Comparison of ENCODE assay signal across 14 cellular contexts in the genomic region with DNA sequence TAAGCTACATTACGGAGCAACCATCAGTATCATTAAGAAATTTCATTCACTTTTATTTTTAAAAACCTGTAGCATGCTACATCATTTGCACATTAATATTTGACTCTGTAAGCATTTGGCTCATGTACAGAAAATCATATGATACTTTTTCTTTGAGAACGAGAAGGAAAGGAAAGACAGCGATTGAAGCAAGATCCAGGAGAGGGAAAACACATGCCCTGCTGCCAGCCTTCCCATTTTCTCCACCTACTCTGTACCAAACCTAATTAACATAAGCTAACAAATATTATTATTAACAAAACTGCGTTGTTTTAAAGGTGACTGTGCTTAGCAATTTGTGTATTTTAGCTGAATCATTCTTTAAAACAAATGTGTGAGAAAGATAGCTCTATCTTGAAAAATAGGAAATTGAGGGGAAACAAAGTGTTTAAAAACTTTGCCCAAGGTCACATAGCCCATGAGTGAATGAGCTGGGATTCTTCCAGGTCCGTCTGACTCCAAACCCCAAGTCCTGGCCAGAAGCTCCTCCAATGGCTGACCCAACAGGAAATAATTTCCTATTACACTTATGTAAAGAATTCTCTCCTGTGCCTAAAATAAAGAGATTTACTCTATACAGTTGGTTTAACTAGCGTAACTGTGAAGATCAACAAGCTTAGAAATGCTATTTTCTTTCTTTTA.
A peak's percentile ranks its signal among the peaks of the same experiment; 100 is the strongest.
DNase-seq lines count a peak whose midpoint lies in the region; ATAC-seq and TF ChIP-seq lines count a peak whose summit lies in the region.
"Had no signal": no experiment of that assay in that cellular context is flagged by ENCODE, and none has a peak within 500 bp of the region (broad histone marks: within the 10 kb centered on the region; RNA-seq: fewer than 3 reads in every experiment).

No MANE protein-coding gene starts in this region.

- TF ChIP-seq POLR2A in testis (IDR thresholded peaks at IDR 0.05) (no peak), adrenal gland (IDR thresholded peaks at IDR 0.05) (no peak)

- TF ChIP-seq CTCF in colonic mucosa (IDR thresholded peaks at IDR 0.05), result no peak
- TF ChIP-seq CTCF in testis (IDR thresholded peaks at IDR 0.05), result no peak
- no peak for TF ChIP-seq CTCF in adrenal gland (IDR thresholded peaks at IDR 0.05)

- ATAC-seq in GM19467 (IDR thresholded peaks at IDR 0.05; ENCODE audit: unreplicated experiment) (no peak), GM21825 (IDR thresholded peaks at IDR 0.05; ENCODE audit: unreplicated experiment) (no peak)
- ATAC-seq: activated CD8-positive, alpha-beta T cell treated with anti-CD3 and anti-CD28 coated beads for 36 hours had no signal

- intact Hi-C loops in colonic mucosa (cut with DNase I), result no loop called here
- intact Hi-C loops in testis (cut with DNase I; ENCODE audit: low total_unique reads), result no loop called here
- intact Hi-C loops in adrenal gland (cut with DNase I), result no loop called here

- 32 to 44% methylated on average over 6 of the region's 6 CpGs for WGBS in testis, 2 donors
- WGBS in adrenal gland, 4 donors, result 46 to 51% (median 48%) methylated on average over 6 of the region's 6 CpGs

- H3K4me1 ChIP-seq in colonic mucosa (no peaks in the 10 kb centered on the region), testis (no peaks in the 10 kb centered on the region), adrenal gland (replicated peaks in 1 of 2) (no peaks in the 10 kb centered on the region)

- DNase-seq in MG63 (peak; percentile 83), colonic mucosa (no peak), testis (peak; percentile 36), adrenal gland (no peak), SIG-M5 (lab: John Stamatoyannopoulos, UW) (no peak)
- DNase-seq: activated CD8-positive, alpha-beta T cell treated with anti-CD3 and anti-CD28 coated beads for 36 hours; NCI-H1048; NCI-H774; stimulated activated naive CD4-positive, alpha-beta T cell treated with Interleukin-2 at 50 U/mL for 16 hours had no signal

- no peak overlapping the region for H3K9ac ChIP-seq in colonic mucosa (ENCODE audit: low read depth in 2 of 2, low read length in 2 of 2)

- H3K36me3 ChIP-seq in MG63, result no peaks in the 10 kb centered on the region
- H3K36me3 ChIP-seq in colonic mucosa, result no peaks in the 10 kb centered on the region
- H3K36me3 ChIP-seq in testis (ENCODE audit: low read depth, missing control alignments), result no peaks in the 10 kb centered on the region
- H3K36me3 ChIP-seq in adrenal gland (replicated peaks in 1 of 2), result no peaks in the 10 kb centered on the region
- H3K36me3 ChIP-seq: gastrocnemius medialis had no signal

- no peak overlapping the region for H3K4me3 ChIP-seq in MG63
- no peak overlapping the region for H3K4me3 ChIP-seq in colonic mucosa
- no peak overlapping the region for H3K4me3 ChIP-seq in testis
- no peak overlapping the region for H3K4me3 ChIP-seq in adrenal gland
- H3K4me3 ChIP-seq: gastrocnemius medialis, mucosa of descending colon had no signal

- H3K27me3 ChIP-seq in MG63, result no peaks in the 10 kb centered on the region
- no peaks in the 10 kb centered on the region for H3K27me3 ChIP-seq in colonic mucosa
- H3K27me3 ChIP-seq in layer of hippocampus (ENCODE audit: control insufficient read depth, insufficient read depth, low read length), result no peaks in the 10 kb centered on the region
- no peaks in the 10 kb centered on the region for H3K27me3 ChIP-seq in testis
- no peaks in the 10 kb centered on the region for H3K27me3 ChIP-seq in adrenal gland
- H3K27me3 ChIP-seq: gastrocnemius medialis had no signal

- no peaks in the 10 kb centered on the region for H3K9me3 ChIP-seq in MG63
- H3K9me3 ChIP-seq in colonic mucosa, result no peaks in the 10 kb centered on the region
- no peaks in the 10 kb centered on the region for H3K9me3 ChIP-seq in testis
- H3K9me3 ChIP-seq in adrenal gland (replicated peaks in 1 of 3), result no peaks in the 10 kb centered on the region
- H3K9me3 ChIP-seq: gastrocnemius medialis, mucosa of descending colon had no signal

- H3K27ac ChIP-seq in colonic mucosa (peak overlapping the region; percentile 41), layer of hippocampus (ENCODE audit: low read depth, low read length) (peak overlapping the region; percentile 35), testis (peak overlapping the region in 1 of 2 donors; percentile 33), adrenal gland (peak overlapping the region in 2 of 5 donors; percentile 32 to 46)

Comparison
In these comparisons a context has a peak if more than half of its experiments do, and no peak if none do; other contexts are left out.
1. DNase-seq: peak in MG63 (single experiment) and testis (single experiment); none in colonic mucosa (single experiment), adrenal gland (0 of 7) and SIG-M5 (single experiment).